18 cellular contexts compared by ENCODE assay signal in genomic region chr1:38125837-38126520, GRCh38.
DNase-seq lines count a peak whose midpoint lies in the region; ATAC-seq, FAIRE-seq and TF ChIP-seq lines count a peak whose summit lies in the region.
"Had no signal": no experiment of that assay in that cellular context is flagged by ENCODE, and none has a peak within 500 bp of the region (broad histone marks: within the 10 kb centered on the region; RNA-seq: fewer than 3 reads in every experiment).

No MANE protein-coding gene starts in this region.

- BruUV-seq in OCI-LY7 (replicated peaks; lab: Mats Ljungman, UMichigan): no TSS peak

- CTCF ChIA-PET in HEK293 (lab: Yijun Ruan, JAX) (no interaction called here), OCI-LY7 (lab: Charles Lee; ENCODE audit: unreplicated experiment) (no interaction called here)

- FAIRE-seq in bronchial epithelial cell (lab: Jason Lieb, UNC): no peak

- H3K27me3 ChIP-seq in bronchial epithelial cell (ENCODE audit: control insufficient read depth, insufficient read depth, low read length) (no peaks in the 10 kb centered on the region), suprapubic skin (peaks cover 6% of the 10 kb centered on the region)

- H3K79me2 ChIP-seq in OCI-LY7 (ENCODE audit: insufficient read depth, low read depth, low read length): no peaks in the 10 kb centered on the region

- H3K36me3 ChIP-seq in HEK293 (ENCODE audit: control insufficient read depth in 2 of 2, insufficient read depth in 1 of 2, low read length in 2 of 2) (no peaks in the 10 kb centered on the region), bronchial epithelial cell (ENCODE audit: control insufficient read depth, insufficient read depth, low read length) (no peaks in the 10 kb centered on the region), suprapubic skin (no peaks in the 10 kb centered on the region), OCI-LY7 (ENCODE audit: insufficient read depth, low read length) (no peaks in the 10 kb centered on the region)

- DNase-seq in bronchial epithelial cell (ENCODE audit: low read depth): peak; percentile 85
- DNase-seq in lower leg skin (ENCODE audit: low spot score in 2 of 2): peak; percentile 39 to 86
- no peak for DNase-seq in suprapubic skin (ENCODE audit: low spot score in 2 of 2)
- DNase-seq in OCI-LY7 (ENCODE audit: low spot score): no peak
- no peak for DNase-seq in superior temporal gyrus (ENCODE audit: extremely low spot score)
- DNase-seq: AML-193; CD4-positive, alpha-beta T cell; DMS79; GDM1; GM23248; HFFc6; IMR-90; Kasumi-1; NCI-H1417; NCI-H1930; NCI-H510A had no signal

- TF ChIP-seq EP300 in suprapubic skin (IDR thresholded peaks at IDR 0.05): no peak

- 54 to 63% methylated on average over 21 of the region's 21 CpGs for WGBS in lower leg skin, 2 donors
- WGBS in suprapubic skin: 66% methylated on average over 10 of the region's 21 CpGs

- H3K4me2 ChIP-seq in OCI-LY7 (ENCODE audit: low read length): no peak overlapping the region

- H3K9me3 ChIP-seq in HEK293 (ENCODE audit: control insufficient read depth, insufficient read depth, low read depth, low read length): no peaks in the 10 kb centered on the region
- no peaks in the 10 kb centered on the region for H3K9me3 ChIP-seq in suprapubic skin
- H3K9me3 ChIP-seq in OCI-LY7 (ENCODE audit: low read length): no peaks in the 10 kb centered on the region

- no peaks in the 10 kb centered on the region for H3K9me2 ChIP-seq in OCI-LY7 (ENCODE audit: insufficient read depth, low read length)

- H4K20me1 ChIP-seq in OCI-LY7 (ENCODE audit: insufficient read depth, low read length): no peaks in the 10 kb centered on the region

- POLR2A ChIA-PET in HEK293 (lab: Yijun Ruan, JAX) (no interaction called here), OCI-LY7 (lab: Charles Lee) (no interaction called here)

- ATAC-seq in HG03159 (IDR thresholded peaks at IDR 0.05; ENCODE audit: unreplicated experiment): no peak

- H2AFZ ChIP-seq in OCI-LY7 (ENCODE audit: low read length): no peak overlapping the region
- H2AFZ ChIP-seq: GM23248 had no signal

- no peak for TF ChIP-seq CTCF in HEK293 (tag by site-specific recombination; IDR thresholded peaks at IDR 0.05)
- no peak for TF ChIP-seq CTCF in bronchial epithelial cell (IDR thresholded peaks at IDR 0.05; ENCODE audit: insufficient read depth, low read length, severe bottlenecking)
- TF ChIP-seq CTCF in lower leg skin (IDR thresholded peaks at IDR 0.05): no peak
- TF ChIP-seq CTCF in suprapubic skin (IDR thresholded peaks at IDR 0.05): no peak
- TF ChIP-seq CTCF in OCI-LY7 (conservative IDR thresholded peaks at IDR 0.05; ENCODE audit: low read length): no peak

- TF ChIP-seq POLR2A in lower leg skin (IDR thresholded peaks at IDR 0.05) (no peak), suprapubic skin (IDR thresholded peaks at IDR 0.05) (no peak)

- H3K27ac ChIP-seq in HEK293 (ENCODE audit: extremely low read depth, low read depth, low read length) (no peak overlapping the region), suprapubic skin (peak overlapping the region; percentile 34), OCI-LY7 (ENCODE audit: low read depth, low read length, poor library complexity, severe bottlenecking) (no peak overlapping the region)
- H3K27ac ChIP-seq: GM23248 had no signal

- intact Hi-C loops in lower leg skin (cut with DNase I; ENCODE audit: low total_unique reads): no loop called here
- intact Hi-C loops in OCI-LY7 (cut with micrococcal nuclease; ENCODE audit: unreplicated experiment): no loop called here

- H3K4me3 ChIP-seq in HEK293 (ENCODE audit: low read depth, low read length) (no peak overlapping the region), bronchial epithelial cell (ENCODE audit: low read depth, low read length) (no peak overlapping the region), lower leg skin (ENCODE audit: low read depth, poor library complexity, severe bottlenecking) (no peak overlapping the region), suprapubic skin (no peak overlapping the region), OCI-LY7 (ENCODE audit: low read depth, low read length, poor library complexity, severe bottlenecking) (no peak overlapping the region)
- H3K4me3 ChIP-seq: GM23248 had no signal

- H3K4me1 ChIP-seq in HEK293 (ENCODE audit: control insufficient read depth, insufficient read depth, low read length) (no peaks in the 10 kb centered on the region), suprapubic skin (peaks cover 57% of the 10 kb centered on the region), OCI-LY7 (ENCODE audit: insufficient read depth, low read length, poor library complexity, severe bottlenecking) (no peaks in the 10 kb centered on the region)

TF ChIP-seq in HEK293, 187 proteins besides CTCF, POLR2A, EP300 and RAD21:
- TF ChIP-seq ZNF514 (tag by site-specific recombination; IDR thresholded peaks at IDR 0.05) (no peak), ZXDB (tag by site-specific recombination; IDR thresholded peaks at IDR 0.05) (no peak), ZNF202 (tag by site-specific recombination; IDR thresholded peaks at IDR 0.05; ENCODE audit: borderline replicate concordance) (no peak), KLF1 (tag by site-specific recombination; IDR thresholded peaks at IDR 0.05) (0 out of 2 replicates have a peak, but pooled peaks have one; percentile 23), KLF10 (tag by site-specific recombination; IDR thresholded peaks at IDR 0.05) (no peak), BCL11B (tag by site-specific recombination; IDR thresholded peaks at IDR 0.05; ENCODE audit: low read depth) (no peak), HOXA7 (CRISPR knock-in tag; IDR thresholded peaks at IDR 0.05; ENCODE audit: borderline replicate concordance) (no peak), PATZ1 (tag by site-specific recombination; IDR thresholded peaks at IDR 0.05) (no peak)

Comparison
In these comparisons a context has a peak if more than half of its experiments do, and no peak if none do; other contexts are left out.
1. DNase-seq: peak in bronchial epithelial cell (single experiment) and lower leg skin (2 of 2); none in suprapubic skin (0 of 2), OCI-LY7 (single experiment) and superior temporal gyrus (single experiment).